In genomic region chr6:34362909-34363713, GRCh38 we compare ENCODE assay signal across 9 cellular contexts. TPM values are rescaled to one million over a fixed set of nuclear protein-coding genes. Genes with fewer than 3 reads are reported as not detected.
DNase-seq lines count a peak whose midpoint lies in the region; ATAC-seq and TF ChIP-seq lines count a peak whose summit lies in the region.
"Had no signal": no experiment of that assay in that cellular context is flagged by ENCODE, and none has a peak within 500 bp of the region (broad histone marks: within the 10 kb centered on the region; RNA-seq: fewer than 3 reads in every experiment).

No MANE protein-coding gene starts in this region.

- no peaks in the 10 kb centered on the region for H3K27me3 Mint-ChIP-seq in activated CD4-positive, alpha-beta memory T cell treated with anti-CD3 and anti-CD28 coated beads, Interleukin-2, amount 10 ng/mL, durations not matched to agents 7 days and 5 days

- H3K4me3 ChIP-seq in GM12864 (ENCODE audit: low read depth, low read length) (peak overlapping the region; percentile 24), HL-60 (replicated peaks; ENCODE audit: insufficient read depth, low read length) (no peak overlapping the region)

- DNase-seq in GM12864 (ENCODE audit: low read depth) (peak; percentile 27), HL-60 (ENCODE audit: low read depth in 1 of 2, low spot score in 1 of 2) (no peak), midbrain (lab: John Stamatoyannopoulos, UW) (peak; percentile 11), NCI-H2081 treated with DMSO at 0.1 percent for 48 hours (lab: John Stamatoyannopoulos, UW) (no peak), NCI-H510A treated with DMSO at 0.1 percent for 48 hours (lab: John Stamatoyannopoulos, UW) (no peak)
- peak; percentile 38 for DNase-seq in activated CD4-positive, alpha-beta memory T cell treated with anti-CD3 and anti-CD28 coated beads, Interleukin-2, amount 10 ng/mL, durations not matched to agents 7 days and 5 days
- DNase-seq: brain microvascular endothelial cell had no signal

- ATAC-seq in HG02852 (IDR thresholded peaks at IDR 0.05; ENCODE audit: unreplicated experiment): no peak
- no peak for ATAC-seq in GM19452 (IDR thresholded peaks at IDR 0.05; ENCODE audit: unreplicated experiment)

- no peak overlapping the region for H3K4me3 Mint-ChIP-seq in activated CD4-positive, alpha-beta memory T cell treated with anti-CD3 and anti-CD28 coated beads, Interleukin-2, amount 10 ng/mL, durations not matched to agents 7 days and 5 days

- POLR2A ChIA-PET in activated CD4-positive, alpha-beta memory T cell treated with anti-CD3 and anti-CD28 coated beads, Interleukin-2, amount 10 ng/mL, durations not matched to agents 7 days and 5 days (lab: Charles Lee): interaction anchor here (0.8 to 1.0 kb wide), 2 partner anchors 28 to 309 kb away, joined by 3 read pairs; no protein-coding TSS in a partner anchor

- no peaks in the 10 kb centered on the region for H3K36me3 Mint-ChIP-seq in activated CD4-positive, alpha-beta memory T cell treated with anti-CD3 and anti-CD28 coated beads, Interleukin-2, amount 10 ng/mL, durations not matched to agents 7 days and 5 days (ENCODE audit: low read depth)

- TF ChIP-seq CTCF in GM12864 (IDR thresholded peaks at IDR 0.05; ENCODE audit: low read depth, low read length, missing control alignments) (no peak), HL-60 (IDR thresholded peaks at IDR 0.05; ENCODE audit: insufficient read depth, low read length) (no peak)

- no peaks in the 10 kb centered on the region for H3K9me3 Mint-ChIP-seq in activated CD4-positive, alpha-beta memory T cell treated with anti-CD3 and anti-CD28 coated beads, Interleukin-2, amount 10 ng/mL, durations not matched to agents 7 days and 5 days

- peak overlapping the region; percentile 52 for H3K27ac ChIP-seq in HL-60 (replicated peaks)
- H3K27ac ChIP-seq: brain microvascular endothelial cell had no signal

- no peaks in the 10 kb centered on the region for H3K27me3 ChIP-seq in HL-60 (ENCODE audit: insufficient read depth, poor library complexity, severe bottlenecking)
- H3K27me3 ChIP-seq: brain microvascular endothelial cell had no signal

- peaks cover 28% of the 10 kb centered on the region for H3K4me1 Mint-ChIP-seq in activated CD4-positive, alpha-beta memory T cell treated with anti-CD3 and anti-CD28 coated beads, Interleukin-2, amount 10 ng/mL, durations not matched to agents 7 days and 5 days

- CTCF ChIA-PET in activated CD4-positive, alpha-beta memory T cell treated with anti-CD3 and anti-CD28 coated beads, Interleukin-2, amount 10 ng/mL, durations not matched to agents 7 days and 5 days (lab: Charles Lee): interaction anchor here (1.0 to 1.3 kb wide), 4 partner anchors 25 to 114 kb away, joined by 3 to 6 read pairs (median 4); partner anchors contain the start of genes NUDT3 and SMIM29

- H3K27ac Mint-ChIP-seq in activated CD4-positive, alpha-beta memory T cell treated with anti-CD3 and anti-CD28 coated beads, Interleukin-2, amount 10 ng/mL, durations not matched to agents 7 days and 5 days: no peak overlapping the region

RNA-seq across cellular contexts. Expression of gene NUDT3, which starts 29.4 kb away (rescaled TPM):
- total RNA-seq in activated CD4-positive, alpha-beta memory T cell treated with anti-CD3 and anti-CD28 coated beads, Interleukin-2, amount 10 ng/mL, durations not matched to agents 7 days and 5 days: 10 to 100 TPM in 1 of 2 experiments, 1 to 10 TPM in 1; 9.9 to 10.0 TPM

Comparison
In these comparisons a context has a peak if more than half of its experiments do, and no peak if none do; other contexts are left out.
1. DNase-seq: peak in GM12864 (single experiment), activated CD4-positive, alpha-beta memory T cell treated with anti-CD3 and anti-CD28 coated beads, Interleukin-2, amount 10 ng/mL, durations not matched to agents 7 days and 5 days (single experiment) and midbrain (single experiment); none in HL-60 (0 of 2), NCI-H2081 treated with DMSO at 0.1 percent for 48 hours (single experiment) and NCI-H510A treated with DMSO at 0.1 percent for 48 hours (single experiment).